Comparison of ENCODE assay signal across 11 cellular contexts in the genomic region with DNA sequence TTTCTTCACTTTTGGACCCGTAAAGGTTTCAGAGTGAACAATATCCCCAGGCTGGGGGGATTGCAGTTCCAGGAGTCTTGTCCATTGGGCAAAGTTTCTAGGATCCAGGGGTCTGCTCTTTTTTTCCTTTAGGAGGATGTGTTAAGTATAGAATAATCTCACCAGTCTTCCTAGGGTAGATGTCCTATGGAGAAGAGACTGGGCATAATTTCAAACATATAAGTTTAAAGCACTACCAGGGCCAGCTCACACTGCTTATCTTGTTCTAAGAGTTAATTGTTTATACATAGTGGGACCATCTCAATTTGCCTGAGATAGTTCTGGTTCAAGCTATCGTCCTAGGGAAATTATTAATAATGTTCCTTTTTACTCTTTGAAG. TPM values are rescaled to one million over a fixed set of nuclear protein-coding genes. Genes with fewer than 3 reads are reported as not detected.
DNase-seq lines count a peak whose midpoint lies in the region; ATAC-seq and TF ChIP-seq lines count a peak whose summit lies in the region.
"Had no signal": no experiment of that assay in that cellular context is flagged by ENCODE, and none has a peak within 500 bp of the region (broad histone marks: within the 10 kb centered on the region; RNA-seq: fewer than 3 reads in every experiment).

No MANE protein-coding gene starts in this region.

- H2AFZ ChIP-seq in ACC112 (ENCODE audit: low read length, unreplicated experiment) (peak overlapping the region; percentile 11), GM23248 (0 out of 2 replicates have a peak overlapping the region, but pooled peaks have one; percentile 39), osteoblast (ENCODE audit: low read length) (no peak overlapping the region)

- in situ Hi-C loops in GM23248 (cut with MboI) = loop anchor here (5.0 kb wide), 1 partner anchor 164 kb away; no protein-coding TSS in a partner anchor

- no peaks in the 10 kb centered on the region for H3K36me3 Mint-ChIP-seq in natural killer cell treated with Interleukin-12 subunit alpha and Interleukin-12 subunit beta and Interleukin-15 and Interleukin-18, amount 100 ng/mL, for 72 hours

- H3K4me1 ChIP-seq in ACC112 (ENCODE audit: control insufficient read depth, insufficient read depth, low read length, unreplicated experiment) (peaks cover 19% of the 10 kb centered on the region), GM23248 (ENCODE audit: insufficient read depth) (peaks cover 21% of the 10 kb centered on the region), osteoblast (ENCODE audit: insufficient read depth, low read length) (peaks cover 21% of the 10 kb centered on the region)

- H3K4me3 ChIP-seq in ACC112 (ENCODE audit: low read depth, low read length) = no peak overlapping the region
- H3K4me3 ChIP-seq in GM23248 = no peak overlapping the region; the same call in 1 of the 2 replicates
- no peak overlapping the region for H3K4me3 ChIP-seq in osteoblast (ENCODE audit: insufficient read depth, low read length)

- peak overlapping the region in 1 of 2 donors; percentile 90 for H3K27ac Mint-ChIP-seq in natural killer cell treated with Interleukin-12 subunit alpha and Interleukin-12 subunit beta and Interleukin-15 and Interleukin-18, amount 100 ng/mL, for 72 hours

- no peaks in the 10 kb centered on the region for H3K36me3 ChIP-seq in ACC112 (ENCODE audit: insufficient read depth, low read length)
- no peaks in the 10 kb centered on the region for H3K36me3 ChIP-seq in GM23248 (ENCODE audit: low read depth)
- no peaks in the 10 kb centered on the region for H3K36me3 ChIP-seq in osteoblast (ENCODE audit: insufficient read depth, low read length)

- H3K9me3 ChIP-seq in GM23248 (ENCODE audit: low read depth) (no peaks in the 10 kb centered on the region), osteoblast (ENCODE audit: low read depth, low read length) (no peaks in the 10 kb centered on the region)

- 47 to 55% methylated on average over 2 of the region's 2 CpGs for WGBS in GM23248 (ENCODE audit: low coverage in 1 of 2, low lambda C conversion rate in 2 of 2, missing lambda C conversion rate in 2 of 2), 2 experiments

- CTCF ChIA-PET in GM10248 (lab: Yijun Ruan, JAX) = interaction anchor here (0.8 to 1.4 kb wide), 4 partner anchors 10 to 171 kb away, joined by 4 to 6 read pairs (median 6); no protein-coding TSS in a partner anchor

- TF ChIP-seq CTCF in osteoblast (IDR thresholded peaks at IDR 0.05; ENCODE audit: extremely low read depth, low read depth, low read length) (no peak), GM10248 (IDR thresholded peaks at IDR 0.05; ENCODE audit: control extremely low read depth, extremely low read depth, low read depth, missing control alignments) (no peak)

- no peak for ATAC-seq in natural killer cell treated with Interleukin-12 subunit alpha and Interleukin-12 subunit beta and Interleukin-15 and Interleukin-18, amount 100 ng/mL, for 72 hours
- no peak for ATAC-seq in HG02763 (IDR thresholded peaks at IDR 0.05; ENCODE audit: unreplicated experiment)

- H3K4me2 ChIP-seq in GM23248 (ENCODE audit: unreplicated experiment) (peak overlapping the region; percentile 27), osteoblast (ENCODE audit: insufficient read depth, low read length) (peak overlapping the region; percentile 60)

- H3K9me2 ChIP-seq in GM23248 (ENCODE audit: insufficient read depth) = no peaks in the 10 kb centered on the region

- H4K20me1 ChIP-seq in GM23248 (ENCODE audit: insufficient read depth) (no peaks in the 10 kb centered on the region), osteoblast (ENCODE audit: insufficient read depth, low read length) (no peaks in the 10 kb centered on the region)

- H3F3A ChIP-seq in GM23248 (ENCODE audit: insufficient read depth) = peaks cover 13% of the 10 kb centered on the region; the same call in 1 of the 2 replicates

- DNase-seq in GM23248 (no peak), astrocyte of the hippocampus (ENCODE audit: low read depth, low spot score) (peak; percentile 9), osteoblast (ENCODE audit: insufficient read length, low spot score, missing footprints) (no peak), D341Med (ENCODE audit: low spot score) (no peak), GM10248 (ENCODE audit: extremely low spot score) (no peak)
- no peak for DNase-seq in natural killer cell treated with Interleukin-12 subunit alpha and Interleukin-12 subunit beta and Interleukin-15 and Interleukin-18, amount 100 ng/mL, for 72 hours (ENCODE audit: low spot score)
- DNase-seq: GDM1; NCI-H2171 treated with DMSO at 0.1 percent for 48 hours; stimulated activated CD4-positive, alpha-beta T cell treated with anti-CD3 and anti-CD28 coated beads, Interleukin-15, amount 100 ng/mL, for 24 hours had no signal

- peaks cover 47 to 52% of the 10 kb centered on the region in 2 donors for H3K4me1 Mint-ChIP-seq in natural killer cell treated with Interleukin-12 subunit alpha and Interleukin-12 subunit beta and Interleukin-15 and Interleukin-18, amount 100 ng/mL, for 72 hours (ENCODE audit: low read depth in 2 of 2)

- peak overlapping the region; percentile 25 for H3K27ac ChIP-seq in ACC112 (ENCODE audit: low read depth, low read length)
- peak overlapping the region; percentile 25 for H3K27ac ChIP-seq in GM23248
- peak overlapping the region; percentile 48 for H3K27ac ChIP-seq in osteoblast (ENCODE audit: low read depth, low read length)

- no peak overlapping the region for H3K4me3 Mint-ChIP-seq in natural killer cell treated with Interleukin-12 subunit alpha and Interleukin-12 subunit beta and Interleukin-15 and Interleukin-18, amount 100 ng/mL, for 72 hours

- peaks cover 2% of the 10 kb centered on the region for H3K9me3 Mint-ChIP-seq in natural killer cell treated with Interleukin-12 subunit alpha and Interleukin-12 subunit beta and Interleukin-15 and Interleukin-18, amount 100 ng/mL, for 72 hours

- peak overlapping the region; percentile 6; the same call in 1 of the 2 replicates for H3K9ac ChIP-seq in GM23248

- H3K79me2 ChIP-seq in ACC112 (ENCODE audit: control insufficient read depth, insufficient read depth, low read length, unreplicated experiment) (no peaks in the 10 kb centered on the region), GM23248 (ENCODE audit: insufficient read depth) (no peaks in the 10 kb centered on the region), osteoblast (ENCODE audit: insufficient read depth, low read length) (no peaks in the 10 kb centered on the region)

- H3K27me3 Mint-ChIP-seq in natural killer cell treated with Interleukin-12 subunit alpha and Interleukin-12 subunit beta and Interleukin-15 and Interleukin-18, amount 100 ng/mL, for 72 hours = no peaks in the 10 kb centered on the region

- H3K27me3 ChIP-seq in ACC112 (ENCODE audit: insufficient read depth, low read length) (no peaks in the 10 kb centered on the region), GM23248 (replicated peaks; ENCODE audit: insufficient read depth) (no peaks in the 10 kb centered on the region), osteoblast (ENCODE audit: insufficient read depth, low read length) (no peaks in the 10 kb centered on the region)

- POLR2A ChIA-PET in GM10248 (lab: Yijun Ruan, JAX) = no interaction called here

RNA-seq across cellular contexts. Expression of a gene that starts 1.2 kb away (rescaled TPM):
- total RNA-seq in GM23248 (2014; rRNA removed; shearing (Covaris generic)) = not detected in 2 replicates
- polyA plus RNA-seq in GM23248 (2016; fragmentation: Nextera tagmentation; extraction: Ambion mirVana) = 0.43 and 0.55 TPM in 2 replicates
- 2.4 and 2.9 TPM in 2 replicates for total RNA-seq in osteoblast
- 10 to 100 TPM in 1 of 2 donors, 1 to 10 TPM in 1; 4.3 to 30.6 TPM for total RNA-seq in natural killer cell treated with Interleukin-12 subunit alpha and Interleukin-12 subunit beta and Interleukin-15 and Interleukin-18, amount 100 ng/mL, for 72 hours

RNA-seq across cellular contexts. Expression of a gene that starts 28.3 kb away (rescaled TPM):
- 3.7 and 5.1 TPM in 2 replicates for total RNA-seq in GM23248 (2014; rRNA removed; shearing (Covaris generic))
- polyA plus RNA-seq in GM23248 (2016; fragmentation: Nextera tagmentation; extraction: Ambion mirVana) = 6.2 and 6.6 TPM in 2 replicates
- 4.7 and 5.0 TPM in 2 replicates for total RNA-seq in osteoblast
- 100 to 1,000 TPM; 103 to 118 TPM for total RNA-seq in natural killer cell treated with Interleukin-12 subunit alpha and Interleukin-12 subunit beta and Interleukin-15 and Interleukin-18, amount 100 ng/mL, for 72 hours

Comparison
In these comparisons a context has a peak if more than half of its experiments do, and no peak if none do; other contexts are left out.
1. RNA of a gene that starts 28.3 kb away (total RNA-seq): 103 to 118 TPM in natural killer cell treated with Interleukin-12 subunit alpha and Interleukin-12 subunit beta and Interleukin-15 and Interleukin-18, amount 100 ng/mL, for 72 hours; 4.7 to 5.0 TPM in osteoblast and 3.7 to 5.1 TPM in GM23248; every median in the first group is over 10 times any median in the second.
2. Peak in every context shown above with its lines, with median percentiles within 50 percentile points of each other: H3K27ac ChIP-seq.